Comparison of ENCODE assay signal across 9 cellular contexts in the genomic region with DNA sequence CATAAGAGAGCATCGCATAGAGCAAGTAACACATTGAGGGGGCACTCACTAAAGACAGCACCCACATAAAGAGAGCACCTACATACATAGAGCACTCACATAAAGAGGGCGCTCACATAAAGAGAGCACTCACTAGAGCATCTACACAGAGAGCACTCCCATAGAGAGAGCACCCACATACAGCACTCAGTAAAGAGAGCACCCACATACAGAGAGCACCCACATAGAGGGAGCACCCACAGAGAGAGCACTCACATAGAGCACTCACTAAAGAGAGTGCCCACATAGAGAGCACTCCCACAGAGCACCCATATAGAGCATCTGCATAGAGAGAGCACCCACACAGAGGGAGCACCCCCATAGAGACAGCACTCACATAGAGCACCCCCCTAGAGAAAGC. TPM values are rescaled to one million over a fixed set of nuclear protein-coding genes. Genes with fewer than 3 reads are reported as not detected.
A peak's percentile ranks its signal among the peaks of the same experiment; 100 is the strongest.
DNase-seq lines count a peak whose midpoint lies in the region; ATAC-seq and TF ChIP-seq lines count a peak whose summit lies in the region.
"Had no signal": no experiment of that assay in that cellular context is flagged by ENCODE, and none has a peak within 500 bp of the region (broad histone marks: within the 10 kb centered on the region; RNA-seq: fewer than 3 reads in every experiment).

No MANE protein-coding gene starts in this region.

- H2AFZ ChIP-seq in OCI-LY3 (ENCODE audit: low read depth, low read length) (no peak overlapping the region), hepatocyte (no peak overlapping the region)

- no peaks in the 10 kb centered on the region for H3K36me3 ChIP-seq in BLaER1 treated with 17β-estradiol and CSF1 and Interleukin-3, amounts not matched to agents 10 nM and 100 nM
- H3K36me3 ChIP-seq in OCI-LY3 (replicated peaks; ENCODE audit: low read depth, low read length) (peaks cover 32% of the 10 kb centered on the region), hepatocyte (replicated peaks; ENCODE audit: insufficient read depth, low read depth) (no peaks in the 10 kb centered on the region), MG63 (no peaks in the 10 kb centered on the region), upper lobe of right lung (no peaks in the 10 kb centered on the region)
- H3K36me3 ChIP-seq: vagina had no signal

- H3K4me3 ChIP-seq in BLaER1 treated with 17β-estradiol and CSF1 and Interleukin-3, amounts not matched to agents 10 nM and 100 nM: peak overlapping the region in 2 of 10 experiments; percentile 61 to 69; a peak in 1 of 20 replicates
- H3K4me3 ChIP-seq in OCI-LY3 (ENCODE audit: low read length) (peak overlapping the region; percentile 68), hepatocyte (no peak overlapping the region), MG63 (no peak overlapping the region), upper lobe of right lung (no peak overlapping the region)

- peak overlapping the region; percentile 93 to 100 (median 99) for H3K4me2 ChIP-seq in BLaER1 treated with 17β-estradiol and CSF1 and Interleukin-3, amounts not matched to agents 10 nM and 100 nM
- peak overlapping the region; percentile 81 for H3K4me2 ChIP-seq in OCI-LY3 (ENCODE audit: low read length)
- H3K4me2 ChIP-seq in hepatocyte: peak overlapping the region; percentile 97

- H3K9ac ChIP-seq in BLaER1 treated with 17β-estradiol and CSF1 and Interleukin-3, amounts not matched to agents 10 nM and 100 nM: peak overlapping the region in 6 of 11 experiments; percentile 7 to 83 (median 80); a peak in 5 of 22 replicates
- peak overlapping the region; percentile 79 for H3K9ac ChIP-seq in OCI-LY3 (ENCODE audit: low read length)

- intact Hi-C loops in upper lobe of right lung (cut with DNase I): loop anchor here (10.0 kb wide), 2 partner anchors 161 to 421 kb away; no protein-coding TSS in a partner anchor

- no peak overlapping the region for H3K27ac ChIP-seq in BLaER1 treated with 17β-estradiol and CSF1 and Interleukin-3, amounts not matched to agents 10 nM and 100 nM
- H3K27ac ChIP-seq in OCI-LY3 (ENCODE audit: low read length) (peak overlapping the region; percentile 93), hepatocyte (no peak overlapping the region), upper lobe of right lung (no peak overlapping the region)
- H3K27ac ChIP-seq: vagina had no signal

- peaks cover 11% of the 10 kb centered on the region for H3K79me2 ChIP-seq in OCI-LY3 (ENCODE audit: low read length)
- no peaks in the 10 kb centered on the region for H3K79me2 ChIP-seq in hepatocyte

- WGBS in hepatocyte (ENCODE audit: low lambda C conversion rate, missing lambda C conversion rate): 72% methylated on average over 2 of the region's 2 CpGs

- peaks cover 17 to 52% (median 29%) of the 10 kb centered on the region in 10 experiments; a peak in 18 of 20 replicates for H3K4me1 ChIP-seq in BLaER1 treated with 17β-estradiol and CSF1 and Interleukin-3, amounts not matched to agents 10 nM and 100 nM
- peaks cover 39% of the 10 kb centered on the region for H3K4me1 ChIP-seq in OCI-LY3 (ENCODE audit: low read length)
- H3K4me1 ChIP-seq in hepatocyte (ENCODE audit: insufficient read depth): peaks cover 6% of the 10 kb centered on the region
- H3K4me1 ChIP-seq in upper lobe of right lung: no peaks in the 10 kb centered on the region

- H3K27me3 ChIP-seq in BLaER1 treated with 17β-estradiol and CSF1 and Interleukin-3, amounts not matched to agents 10 nM and 100 nM: peaks cover 0 to 35% (median 4%) of the 10 kb centered on the region in 11 experiments; a peak in 7 of 22 replicates
- no peaks in the 10 kb centered on the region for H3K27me3 ChIP-seq in OCI-LY3 (ENCODE audit: low read depth, low read length)
- H3K27me3 ChIP-seq in hepatocyte: peaks cover 11% of the 10 kb centered on the region
- H3K27me3 ChIP-seq in MG63: no peaks in the 10 kb centered on the region
- peaks cover 5% of the 10 kb centered on the region for H3K27me3 ChIP-seq in upper lobe of right lung
- H3K27me3 ChIP-seq: vagina had no signal

- DNase-seq in hepatocyte (ENCODE audit: low spot score) (no peak), SKM-1 (lab: John Stamatoyannopoulos, UW; ENCODE audit: unreplicated experiment) (no peak), MG63 (no peak), upper lobe of right lung (no peak), SIG-M5 (lab: John Stamatoyannopoulos, UW) (no peak)

- no peaks in the 10 kb centered on the region for H4K20me1 ChIP-seq in BLaER1 treated with 17β-estradiol and CSF1 and Interleukin-3, amounts not matched to agents 10 nM and 100 nM
- no peaks in the 10 kb centered on the region for H4K20me1 ChIP-seq in OCI-LY3 (ENCODE audit: insufficient read depth, low read length)
- no peaks in the 10 kb centered on the region for H4K20me1 ChIP-seq in hepatocyte (ENCODE audit: insufficient read depth, poor library complexity, severe bottlenecking)

- no peaks in the 10 kb centered on the region for H3K9me3 ChIP-seq in BLaER1 treated with 17β-estradiol and CSF1 and Interleukin-3, amounts not matched to agents 10 nM and 100 nM (replicated peaks in 1 of 11)
- peaks cover 13% of the 10 kb centered on the region for H3K9me3 ChIP-seq in OCI-LY3 (ENCODE audit: insufficient read depth, low read length)
- H3K9me3 ChIP-seq in hepatocyte (ENCODE audit: low read depth): no peaks in the 10 kb centered on the region
- H3K9me3 ChIP-seq in MG63: no peaks in the 10 kb centered on the region
- H3K9me3 ChIP-seq in upper lobe of right lung: no peaks in the 10 kb centered on the region
- H3K9me3 ChIP-seq: vagina had no signal

- H3K9me2 ChIP-seq in hepatocyte (replicated peaks; ENCODE audit: insufficient read depth): no peaks in the 10 kb centered on the region

- TF ChIP-seq CTCF in OCI-LY3 (IDR thresholded peaks at IDR 0.05; ENCODE audit: low read depth, low read length): no peak
- no peak for TF ChIP-seq CTCF in hepatocyte (IDR thresholded peaks at IDR 0.05; ENCODE audit: poor library complexity)
- TF ChIP-seq CTCF in upper lobe of right lung (IDR thresholded peaks at IDR 0.05): no peak

- ATAC-seq in GM18498 (IDR thresholded peaks at IDR 0.05; ENCODE audit: unreplicated experiment): peak; percentile 3
- no peak for ATAC-seq in upper lobe of right lung

RNA-seq across cellular contexts. Expression of gene INSIG1, which starts 47.8 kb away (rescaled TPM):
- total RNA-seq in hepatocyte (305 and 326 TPM in 2 replicates), upper lobe of right lung (90.7 TPM)
- 152 and 196 TPM in 2 replicates for polyA plus RNA-seq in hepatocyte
- 45.7 and 72.3 TPM in 2 replicates for total RNA-seq in MG63 (2014; rRNA removed; shearing (Covaris generic); ENCODE audit: low replicate concordance)
